14 cellular contexts compared by ENCODE assay signal in genomic region chr17:68349157-68349556, GRCh38. TPM values are rescaled to one million over a fixed set of nuclear protein-coding genes. Genes with fewer than 3 reads are reported as not detected.
DNase-seq lines count a peak whose midpoint lies in the region; ATAC-seq lines count a peak whose summit lies in the region.
"Had no signal": no experiment of that assay in that cellular context is flagged by ENCODE, and none has a peak within 500 bp of the region (broad histone marks: within the 10 kb centered on the region; RNA-seq: fewer than 3 reads in every experiment).

No MANE protein-coding gene starts in this region.

- no peak overlapping the region for H3K18ac ChIP-seq in mesenchymal stem cell (ENCODE audit: low read depth in 1 of 2, low read length in 2 of 2)

- H2BK5ac ChIP-seq in mesenchymal stem cell (ENCODE audit: low read depth, low read length, poor library complexity, severe bottlenecking), result no peak overlapping the region

- H3K9me3 ChIP-seq in mesenchymal stem cell (ENCODE audit: control insufficient read depth, low read length), result no peaks in the 10 kb centered on the region
- H3K9me3 ChIP-seq: body of pancreas, SJCRH30 had no signal

- H3K27me3 ChIP-seq in mesenchymal stem cell (ENCODE audit: control insufficient read depth in 1 of 2, insufficient read depth in 1 of 2, low read length in 2 of 2), result no peaks in the 10 kb centered on the region
- H3K27me3 ChIP-seq: body of pancreas, SJCRH30 had no signal

- H3K79me1 ChIP-seq in mesenchymal stem cell (replicated peaks; ENCODE audit: low read length, poor library complexity, severe bottlenecking), result no peaks in the 10 kb centered on the region

- no peak overlapping the region for H2AFZ ChIP-seq in mesenchymal stem cell (ENCODE audit: low read depth, low read length)

- no peaks in the 10 kb centered on the region for H3K27me3 Mint-ChIP-seq in activated T-cell treated with anti-CD3 and anti-CD28 coated beads, Interleukin-2, amount 50 U/mL, for 4 hours (ENCODE audit: low read depth)
- H3K27me3 Mint-ChIP-seq in activated T-cell treated with anti-CD3 and anti-CD28 coated beads, Interleukin-2, amount 50 U/mL, for 24 hours, result no peaks in the 10 kb centered on the region

- no peak overlapping the region for H4K8ac ChIP-seq in mesenchymal stem cell (ENCODE audit: low read length)

- H3K23ac ChIP-seq in mesenchymal stem cell (ENCODE audit: low read length in 2 of 2), result no peak overlapping the region

- no peak overlapping the region for H3K4me2 ChIP-seq in mesenchymal stem cell (ENCODE audit: low read length, poor library complexity, severe bottlenecking)

- no peak overlapping the region for H2BK15ac ChIP-seq in mesenchymal stem cell (ENCODE audit: low read depth, poor library complexity, severe bottlenecking)

- H3K36me3 ChIP-seq in mesenchymal stem cell (ENCODE audit: control insufficient read depth in 1 of 2, insufficient read depth in 2 of 2, low read depth in 1 of 2, low read length in 2 of 2), result no peaks in the 10 kb centered on the region
- H3K36me3 ChIP-seq: SJCRH30 had no signal

- H3K36me3 Mint-ChIP-seq in activated T-cell treated with anti-CD3 and anti-CD28 coated beads, Interleukin-2, amount 50 U/mL, for 4 hours (ENCODE audit: insufficient read depth), result no peaks in the 10 kb centered on the region
- H3K36me3 Mint-ChIP-seq in activated T-cell treated with anti-CD3 and anti-CD28 coated beads, Interleukin-2, amount 50 U/mL, for 24 hours (ENCODE audit: low read depth), result peaks cover 3% of the 10 kb centered on the region

- no peak overlapping the region for H4K91ac ChIP-seq in mesenchymal stem cell (ENCODE audit: low read length)

- no peak overlapping the region for H3K27ac ChIP-seq in mesenchymal stem cell (ENCODE audit: low read length, poor library complexity, severe bottlenecking)
- H3K27ac ChIP-seq: body of pancreas, SJCRH30 had no signal

- peaks cover 10% of the 10 kb centered on the region for H3K4me1 ChIP-seq in mesenchymal stem cell (ENCODE audit: control insufficient read depth, insufficient read depth, low read depth, low read length)
- H3K4me1 ChIP-seq: body of pancreas, SJCRH30 had no signal

- H2AK5ac ChIP-seq in mesenchymal stem cell (ENCODE audit: low read length, severe bottlenecking), result no peak overlapping the region

- no peak overlapping the region for H3K4ac ChIP-seq in mesenchymal stem cell (ENCODE audit: low read depth in 1 of 2, low read length in 2 of 2)

- ATAC-seq in activated T-cell treated with anti-CD3 and anti-CD28 coated beads, Interleukin-2, amount 50 U/mL, for 4 hours, result peak; percentile 56 to 58
- ATAC-seq in GM21360 (IDR thresholded peaks at IDR 0.05; ENCODE audit: unreplicated experiment) (peak; percentile 56), HG03432 (IDR thresholded peaks at IDR 0.05; ENCODE audit: unreplicated experiment) (peak; percentile 59)
- ATAC-seq: body of pancreas, HCT116, K562 had no signal

- peaks cover 82% of the 10 kb centered on the region for H3K4me1 Mint-ChIP-seq in activated T-cell treated with anti-CD3 and anti-CD28 coated beads, Interleukin-2, amount 50 U/mL, for 4 hours (ENCODE audit: low read depth)
- H3K4me1 Mint-ChIP-seq in activated T-cell treated with anti-CD3 and anti-CD28 coated beads, Interleukin-2, amount 50 U/mL, for 24 hours (ENCODE audit: low read depth), result peaks cover 84% of the 10 kb centered on the region

- H2BK120ac ChIP-seq in mesenchymal stem cell (ENCODE audit: low read depth, low read length), result no peak overlapping the region

- H3K4me3 ChIP-seq in mesenchymal stem cell (ENCODE audit: insufficient read depth in 1 of 2, low read depth in 1 of 2, low read length in 2 of 2), result no peak overlapping the region
- H3K4me3 ChIP-seq: body of pancreas, K562, SJCRH30 had no signal

- H2BK12ac ChIP-seq in mesenchymal stem cell (ENCODE audit: low read length in 2 of 2), result no peak overlapping the region

- DNase-seq in activated T-cell treated with anti-CD3 and anti-CD28 coated beads, Interleukin-2, amount 50 U/mL, for 4 hours, result no peak
- no peak for DNase-seq in activated T-cell treated with anti-CD3 and anti-CD28 coated beads, Interleukin-2, amount 50 U/mL, for 24 hours
- DNase-seq in mesenchymal stem cell, result peak; percentile 56
- DNase-seq in SW 1271 (lab: John Stamatoyannopoulos, UW), result no peak
- DNase-seq in islet precursor cell, result no peak
- no peak for DNase-seq in mucosa of gallbladder (ENCODE audit: low spot score)
- DNase-seq: activated CD8-positive, alpha-beta memory T cell treated with anti-CD3 and anti-CD28 coated beads for 24 hours; body of pancreas; SJCRH30 had no signal

- no peak overlapping the region for H3K27ac Mint-ChIP-seq in activated T-cell treated with anti-CD3 and anti-CD28 coated beads, Interleukin-2, amount 50 U/mL, for 24 hours
- H3K27ac Mint-ChIP-seq: nephron had no signal

- peak overlapping the region; percentile 5 for H3K4me3 Mint-ChIP-seq in activated T-cell treated with anti-CD3 and anti-CD28 coated beads, Interleukin-2, amount 50 U/mL, for 4 hours
- H3K4me3 Mint-ChIP-seq in activated T-cell treated with anti-CD3 and anti-CD28 coated beads, Interleukin-2, amount 50 U/mL, for 24 hours, result no peak overlapping the region
- H3K4me3 Mint-ChIP-seq: nephron had no signal

- H3K9ac ChIP-seq in mesenchymal stem cell (ENCODE audit: low read length), result no peak overlapping the region

- H3K14ac ChIP-seq in mesenchymal stem cell (ENCODE audit: low read length in 2 of 2), result no peak overlapping the region

- H3K9me3 Mint-ChIP-seq in activated T-cell treated with anti-CD3 and anti-CD28 coated beads, Interleukin-2, amount 50 U/mL, for 4 hours, result no peaks in the 10 kb centered on the region
- no peaks in the 10 kb centered on the region for H3K9me3 Mint-ChIP-seq in activated T-cell treated with anti-CD3 and anti-CD28 coated beads, Interleukin-2, amount 50 U/mL, for 24 hours
- H3K9me3 Mint-ChIP-seq: nephron had no signal

- 94% methylated on average over 2 of the region's 4 CpGs for WGBS in mesenchymal stem cell

RNA-seq across cellular contexts. Expression of gene ARSG, which starts 57.9 kb away (rescaled TPM):
- total RNA-seq in activated T-cell treated with anti-CD3 and anti-CD28 coated beads, Interleukin-2, amount 50 U/mL, for 4 hours, result 1 to 10 TPM; 3.2 to 4.6 (median 4.5) TPM
- polyA plus RNA-seq in mesenchymal stem cell (2013, experiment 1 of 2), result 4.5 TPM
- polyA plus RNA-seq in mesenchymal stem cell (2013, experiment 2 of 2), result 4.7 TPM
- 2.0 TPM for total RNA-seq in mucosa of gallbladder

RNA-seq across cellular contexts. Expression of gene SLC16A6, which starts 58.2 kb away (rescaled TPM):
- total RNA-seq in activated T-cell treated with anti-CD3 and anti-CD28 coated beads, Interleukin-2, amount 50 U/mL, for 4 hours, result 1 to 10 TPM; 5.9 to 7.7 (median 6.0) TPM
- 48.0 TPM for polyA plus RNA-seq in mesenchymal stem cell (2013, experiment 1 of 2)
- polyA plus RNA-seq in mesenchymal stem cell (2013, experiment 2 of 2), result 49.8 TPM
- total RNA-seq in mucosa of gallbladder, result 0.49 TPM
